12 cellular contexts compared by ENCODE assay signal in genomic region chr11:66048525-66049313, GRCh38. TPM values are rescaled to one million over a fixed set of nuclear protein-coding genes. Genes with fewer than 3 reads are reported as not detected.
DNase-seq lines count a peak whose midpoint lies in the region; ATAC-seq and TF ChIP-seq lines count a peak whose summit lies in the region.
"Had no signal": no experiment of that assay in that cellular context is flagged by ENCODE, and none has a peak within 500 bp of the region (broad histone marks: within the 10 kb centered on the region; RNA-seq: fewer than 3 reads in every experiment).

Gene GAL3ST3, minus strand, starts transcription at chr11:66049161. Its CDS starts 3,746 bp downstream, at chr11:66045415.

- DNase-seq in BE2C (no peak), cerebellum (ENCODE audit: low spot score) (peak; percentile 55), dermis blood vessel endothelial cell (no peak), KG1 (lab: John Stamatoyannopoulos, UW) (no peak), suprapubic skin (ENCODE audit: low spot score in 2 of 2) (no peak)
- DNase-seq: lower lobe of right lung, upper lobe of right lung had no signal

- H3K36me3 Mint-ChIP-seq in nephron (ENCODE audit: low read depth), result peaks cover 8% of the 10 kb centered on the region

- peaks cover 34% of the 10 kb centered on the region for H3K4me1 Mint-ChIP-seq in nephron

- TF ChIP-seq CTCF in BE2C (IDR thresholded peaks at IDR 0.05; ENCODE audit: low read depth, low read length) (no peak), nephron (IDR thresholded peaks at IDR 0.05; ENCODE audit: unreplicated experiment in 3 of 3) (no peak), suprapubic skin (IDR thresholded peaks at IDR 0.05) (no peak)

- peaks cover 6% of the 10 kb centered on the region for H3K4me1 ChIP-seq in BE2C
- peaks cover 27% of the 10 kb centered on the region for H3K4me1 ChIP-seq in HUES48 (ENCODE audit: control insufficient read depth, insufficient read depth, low read length)
- H3K4me1 ChIP-seq in suprapubic skin, result peaks cover 24% of the 10 kb centered on the region

- H3K4me3 ChIP-seq in BE2C (ENCODE audit: low read depth, low read length) (peak within 1 kb of the TSS; percentile 35), HUES48 (ENCODE audit: low read depth, low read length) (peak within 1 kb of the TSS; percentile 74), suprapubic skin (no peak within 1 kb of the TSS)
- H3K4me3 ChIP-seq: lower lobe of right lung, upper lobe of right lung had no signal

- no peak within 1 kb of the TSS for H3K9ac ChIP-seq in HUES48 (ENCODE audit: low read depth, low read length)

- H3K9me3 ChIP-seq in BE2C (no peaks in the 10 kb centered on the region), HUES48 (ENCODE audit: control insufficient read depth, insufficient read depth, low read length) (no peaks in the 10 kb centered on the region), suprapubic skin (no peaks in the 10 kb centered on the region)
- H3K9me3 ChIP-seq: lower lobe of right lung, upper lobe of right lung had no signal

- no peaks in the 10 kb centered on the region for H3K36me3 ChIP-seq in BE2C
- peaks cover 22% of the 10 kb centered on the region for H3K36me3 ChIP-seq in HUES48 (ENCODE audit: control insufficient read depth, insufficient read depth, low read length)
- no peaks in the 10 kb centered on the region for H3K36me3 ChIP-seq in suprapubic skin
- H3K36me3 ChIP-seq: upper lobe of right lung had no signal

- no peak for ATAC-seq in HG03439 (IDR thresholded peaks at IDR 0.05; ENCODE audit: unreplicated experiment)
- ATAC-seq: lower lobe of right lung, upper lobe of right lung had no signal

- H3K27me3 ChIP-seq in BE2C (no peaks in the 10 kb centered on the region), HUES48 (ENCODE audit: control insufficient read depth, insufficient read depth, low read length) (no peaks in the 10 kb centered on the region), suprapubic skin (peaks cover 20% of the 10 kb centered on the region)

- TF ChIP-seq EP300 in suprapubic skin (IDR thresholded peaks at IDR 0.05), result no peak

- WGBS in suprapubic skin, result 24% methylated on average over 23 of the region's 40 CpGs

- TF ChIP-seq POLR2A in suprapubic skin (IDR thresholded peaks at IDR 0.05), result no peak

- peak within 1 kb of the TSS; percentile 60 to 88 (median 69) for H3K27ac Mint-ChIP-seq in nephron

- H3K27ac ChIP-seq in HUES48 (ENCODE audit: low read depth, low read length), result peak within 1 kb of the TSS; percentile 15
- no peak within 1 kb of the TSS for H3K27ac ChIP-seq in suprapubic skin
- H3K27ac ChIP-seq: lower lobe of right lung, upper lobe of right lung had no signal

- peak within 1 kb of the TSS; percentile 82 to 86 (median 85) for H3K4me3 Mint-ChIP-seq in nephron

- no peaks in the 10 kb centered on the region for H3K27me3 Mint-ChIP-seq in nephron (ENCODE audit: low read depth)

- no peaks in the 10 kb centered on the region for H3K9me3 Mint-ChIP-seq in nephron

RNA-seq across cellular contexts. Expression of gene GAL3ST3, which starts in this region (rescaled TPM):
- 6.3 TPM for polyA plus RNA-seq in BE2C (2012; ENCODE audit: insufficient read depth, insufficient read length, low read depth)
- total RNA-seq in cerebellum (8.1 TPM), dermis blood vessel endothelial cell (0.60 and 1.4 TPM in 2 replicates), suprapubic skin (not detected)
- total RNA-seq: Daoy; lower lobe of right lung; T-helper 2 cell treated with Interferon-gamma antibody and Interleukin-4, amounts not matched to agents 100 ng/mL and 5 ng/mL, for 36 hours; upper lobe of right lung had no signal
